13 cellular contexts compared by ENCODE assay signal in the genomic region with DNA sequence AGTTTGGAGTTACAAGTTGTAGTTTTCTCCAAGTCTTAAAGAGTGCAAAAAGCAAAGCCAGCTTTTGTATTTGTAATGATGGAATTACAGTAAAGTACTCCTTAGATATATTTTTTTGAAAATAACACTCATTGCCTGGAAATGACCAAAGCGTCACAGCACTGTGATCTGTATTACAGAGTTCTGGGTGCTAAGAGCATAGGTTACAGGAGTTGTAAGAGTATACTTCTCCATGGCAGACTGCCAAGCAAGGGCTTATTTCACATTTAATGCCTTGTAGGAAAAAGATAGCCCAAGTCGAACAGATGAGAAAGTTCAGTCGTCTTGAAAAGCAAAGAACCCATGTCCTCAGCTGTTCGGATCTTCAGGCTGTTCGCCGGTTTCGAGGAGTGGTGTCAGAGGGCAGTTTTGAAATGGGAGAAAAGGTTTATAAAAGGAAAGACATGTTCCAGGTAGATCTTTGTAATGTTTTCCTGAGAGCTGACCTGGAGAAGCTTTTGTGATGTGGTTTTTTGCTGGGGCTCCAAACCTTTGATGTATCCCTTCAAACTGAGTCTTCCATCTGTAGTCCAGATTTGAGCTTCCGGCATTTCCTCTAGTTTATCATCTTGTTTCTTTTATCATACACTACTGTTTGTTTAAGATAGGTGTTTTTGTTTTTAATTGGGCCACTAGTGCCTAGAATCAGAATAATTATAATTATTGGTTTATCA. TPM values are rescaled to one million over a fixed set of nuclear protein-coding genes. Genes with fewer than 3 reads are reported as not detected.
DNase-seq lines count a peak whose midpoint lies in the region; ATAC-seq, FAIRE-seq and TF ChIP-seq lines count a peak whose summit lies in the region.
"Had no signal": no experiment of that assay in that cellular context is flagged by ENCODE, and none has a peak within 500 bp of the region (broad histone marks: within the 10 kb centered on the region; RNA-seq: fewer than 3 reads in every experiment).

No MANE protein-coding gene starts in this region.

- H3K9me3 Mint-ChIP-seq in astrocyte (ENCODE audit: unreplicated experiment) (no peaks in the 10 kb centered on the region), mesothelial cell of epicardium (peaks cover 5% of the 10 kb centered on the region), progenitor cell of endocrine pancreas (ENCODE audit: low read depth) (peaks cover 7% of the 10 kb centered on the region)
- H3K9me3 Mint-ChIP-seq: activated T-helper 2 cell treated with anti-CD3 and anti-CD28 coated beads, Interferon-gamma antibody, Interleukin-2, Interleukin-4, amounts not matched to agents 10 μg/mL and 5 μg/mL and 100 μg/mL, durations not matched to agents 14 hours and 24 hours and 36 hours; CD8-positive, alpha-beta memory T cell; T-helper 1 cell treated with Interleukin-12 subunit alpha and Interleukin-12 subunit beta and Interleukin-4 antibody, amounts not matched to agents 30 μg/mL and 1 μg/mL, for 36 hours had no signal

- ATAC-seq in GM21576 (IDR thresholded peaks at IDR 0.05; ENCODE audit: unreplicated experiment), result no peak
- ATAC-seq: PC-3 had no signal

- H3K4me2 ChIP-seq in astrocyte (ENCODE audit: low read length), result no peak overlapping the region

- no peak for FAIRE-seq in astrocyte (lab: Jason Lieb, UNC)

- peaks cover 29% of the 10 kb centered on the region for H3K4me1 ChIP-seq in astrocyte (ENCODE audit: insufficient read depth, low read length)

- peaks cover 2% of the 10 kb centered on the region for H3K36me3 Mint-ChIP-seq in astrocyte (ENCODE audit: low read depth, unreplicated experiment)
- no peaks in the 10 kb centered on the region for H3K36me3 Mint-ChIP-seq in mesothelial cell of epicardium
- peaks cover 1% of the 10 kb centered on the region for H3K36me3 Mint-ChIP-seq in progenitor cell of endocrine pancreas (ENCODE audit: insufficient read depth)

- H3K9ac ChIP-seq in astrocyte (ENCODE audit: low read length), result no peak overlapping the region

- H3K4me3 Mint-ChIP-seq in astrocyte (ENCODE audit: unreplicated experiment) (no peak overlapping the region), mesothelial cell of epicardium (no peak overlapping the region), progenitor cell of endocrine pancreas (ENCODE audit: low read depth) (no peak overlapping the region)
- H3K4me3 Mint-ChIP-seq: CD8-positive, alpha-beta memory T cell; T-helper 1 cell treated with Interleukin-12 subunit alpha and Interleukin-12 subunit beta and Interleukin-4 antibody, amounts not matched to agents 30 μg/mL and 1 μg/mL, for 36 hours had no signal

- H3K27ac ChIP-seq in astrocyte (ENCODE audit: low read depth, low read length), result no peak overlapping the region

- no peak overlapping the region for H3K4me3 ChIP-seq in astrocyte (ENCODE audit: insufficient read depth, low read depth, low read length)

- no peaks in the 10 kb centered on the region for H3K9me3 ChIP-seq in astrocyte (ENCODE audit: insufficient read depth, low read depth, low read length)

- H3K27ac Mint-ChIP-seq in astrocyte (ENCODE audit: unreplicated experiment) (peak overlapping the region; percentile 55), mesothelial cell of epicardium (peak overlapping the region; percentile 88), progenitor cell of endocrine pancreas (no peak overlapping the region)
- H3K27ac Mint-ChIP-seq: activated T-helper 2 cell treated with anti-CD3 and anti-CD28 coated beads, Interferon-gamma antibody, Interleukin-2, Interleukin-4, amounts not matched to agents 10 μg/mL and 5 μg/mL and 100 μg/mL, durations not matched to agents 14 hours and 24 hours and 36 hours; CD8-positive, alpha-beta memory T cell; T-helper 1 cell treated with Interleukin-12 subunit alpha and Interleukin-12 subunit beta and Interleukin-4 antibody, amounts not matched to agents 30 μg/mL and 1 μg/mL, for 36 hours had no signal

- H2AFZ ChIP-seq in astrocyte (ENCODE audit: low read depth, low read length), result no peak overlapping the region

- H3K4me1 Mint-ChIP-seq in astrocyte (ENCODE audit: low read depth, unreplicated experiment) (peaks cover 31% of the 10 kb centered on the region), mesothelial cell of epicardium (peaks cover 32% of the 10 kb centered on the region), progenitor cell of endocrine pancreas (ENCODE audit: low read depth) (peaks cover 9% of the 10 kb centered on the region)

- peaks cover 2% of the 10 kb centered on the region for H3K27me3 ChIP-seq in astrocyte (ENCODE audit: insufficient read depth, low read length)

- H4K20me1 ChIP-seq in astrocyte (ENCODE audit: insufficient read depth, low read length), result no peaks in the 10 kb centered on the region

- TF ChIP-seq CTCF in astrocyte (IDR thresholded peaks at IDR 0.05; ENCODE audit: insufficient read depth, low read depth, low read length) (no peak), mesothelial cell of epicardium (IDR thresholded peaks at IDR 0.05; ENCODE audit: unreplicated experiment) (no peak), progenitor cell of endocrine pancreas (IDR thresholded peaks at IDR 0.05; ENCODE audit: unreplicated experiment) (no peak)

- no peaks in the 10 kb centered on the region for H3K79me2 ChIP-seq in astrocyte (ENCODE audit: insufficient read depth, low read length)

- DNase-seq in Daoy (ENCODE audit: low read depth) (peak; percentile 20), NCI-H2029 (lab: John Stamatoyannopoulos, UW) (peak; percentile 2), astrocyte (ENCODE audit: low read depth) (peak; percentile 23), mesothelial cell of epicardium (ENCODE audit: low spot score in 2 of 2, unreplicated experiment in 2 of 2) (no peak), A172 (ENCODE audit: low spot score) (no peak), progenitor cell of endocrine pancreas (ENCODE audit: low spot score, unreplicated experiment) (no peak)
- no peak for DNase-seq in activated CD4-positive, alpha-beta T cell treated with anti-CD3 and anti-CD28 coated beads for 4 hours
- DNase-seq: CD8-positive, alpha-beta memory T cell; NCI-H1092 treated with DMSO at 0.1 percent for 48 hours; PC-3 had no signal

- H3K27me3 Mint-ChIP-seq in astrocyte (ENCODE audit: low read depth, unreplicated experiment), result no peaks in the 10 kb centered on the region
- H3K27me3 Mint-ChIP-seq in mesothelial cell of epicardium (ENCODE audit: low read depth), result peaks cover 27% of the 10 kb centered on the region
- H3K27me3 Mint-ChIP-seq in progenitor cell of endocrine pancreas, result peaks cover 7% of the 10 kb centered on the region

- H3K36me3 ChIP-seq in astrocyte (ENCODE audit: insufficient read depth, low read length), result no peaks in the 10 kb centered on the region

RNA-seq across cellular contexts. Expression of gene ERCC4, which starts 41.3 kb away (rescaled TPM):
- total RNA-seq in Daoy (2014; rRNA removed; shearing (Covaris generic)), result 8.2 and 20.6 TPM in 2 replicates
- total RNA-seq in astrocyte (13.9 and 15.6 TPM in 2 replicates), mesothelial cell of epicardium (12.1 to 16.4 TPM (median 16.1 TPM) in 3 replicates), progenitor cell of endocrine pancreas (13.6 and 19.3 TPM in 2 replicates)
- 11.6 and 12.7 TPM in 2 replicates for total RNA-seq in A172 (2014; rRNA removed; shearing (Covaris generic))

Comparison
In these comparisons a context has a peak if more than half of its experiments do, and no peak if none do; other contexts are left out.
1. DNase-seq: peak in Daoy (single experiment), NCI-H2029 (single experiment) and astrocyte (single experiment); none in mesothelial cell of epicardium (0 of 2), A172 (single experiment), progenitor cell of endocrine pancreas (single experiment) and activated CD4-positive, alpha-beta T cell treated with anti-CD3 and anti-CD28 coated beads for 4 hours (0 of 2).